Comparison of ENCODE assay signal across 25 cellular contexts in the genomic region with DNA sequence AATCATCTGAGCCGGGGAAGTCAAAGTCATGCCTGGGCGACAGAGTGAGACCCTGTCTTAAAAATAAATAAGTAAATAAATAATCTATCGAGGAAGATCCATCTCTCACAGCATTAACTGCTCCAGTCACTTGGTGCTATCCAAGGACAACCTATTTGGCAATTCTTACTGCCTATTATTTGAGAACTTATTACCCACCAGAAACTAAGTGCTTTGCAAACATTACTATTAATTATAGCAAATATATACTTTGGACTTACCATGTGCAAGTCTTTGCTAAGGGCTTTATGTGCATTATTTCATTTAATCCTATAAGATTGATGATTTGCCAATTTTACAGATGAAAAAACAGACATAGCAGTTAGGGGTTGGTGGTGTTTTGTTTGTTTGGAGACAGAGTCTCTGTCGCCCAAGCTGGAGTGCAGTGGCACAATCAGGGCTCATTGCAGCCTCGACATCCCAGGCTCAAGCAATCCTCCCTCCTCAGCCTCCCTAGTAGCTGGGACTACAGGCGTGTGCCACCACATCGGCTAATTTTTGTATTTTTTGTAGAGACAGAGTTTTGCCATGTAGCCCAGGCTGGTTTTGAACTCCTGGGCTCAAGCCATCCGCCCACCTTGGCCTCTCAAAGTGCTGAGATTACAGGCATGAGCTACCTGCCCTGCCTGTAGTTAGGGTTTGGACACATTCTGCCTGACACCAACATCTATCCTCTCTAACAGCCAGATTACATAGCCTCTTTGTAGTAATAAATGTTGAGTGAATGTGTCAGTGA. TPM values are rescaled to one million over a fixed set of nuclear protein-coding genes. Genes with fewer than 3 reads are reported as not detected.
A peak's percentile ranks its signal among the peaks of the same experiment; 100 is the strongest.
DNase-seq lines count a peak whose midpoint lies in the region; ATAC-seq, FAIRE-seq and TF ChIP-seq lines count a peak whose summit lies in the region.
"Had no signal": no experiment of that assay in that cellular context is flagged by ENCODE, and none has a peak within 500 bp of the region (broad histone marks: within the 10 kb centered on the region; RNA-seq: fewer than 3 reads in every experiment).

No MANE protein-coding gene starts in this region.

- TF ChIP-seq POLR2A in HepG2 (IDR thresholded peaks at IDR 0.05; ENCODE audit: insufficient read depth in 1 of 2, low read depth in 2 of 2, low read length in 2 of 2), result no peak
- no peak for TF ChIP-seq POLR2A in prostate gland (IDR thresholded peaks at IDR 0.05)

- POLR2A ChIA-PET in HepG2 (lab: Yijun Ruan, JAX), result interaction anchor here (0.9 to 8.0 kb wide), 43 partner anchors 9 to 475 kb away, joined by 3 to 438 read pairs (median 6); a partner anchor contains a TSS

- H3K27ac Mint-ChIP-seq in CD4-positive, CD25-positive, alpha-beta regulatory T cell, result no peak overlapping the region
- H3K27ac Mint-ChIP-seq: endodermal cell had no signal

- H3K27me3 Mint-ChIP-seq in CD4-positive, CD25-positive, alpha-beta regulatory T cell, result peaks cover 8% of the 10 kb centered on the region
- H3K27me3 Mint-ChIP-seq: central memory CD8-positive, alpha-beta T cell had no signal

- no peak for TF ChIP-seq CTCF in HepG2 (CRISPR knock-in tag; IDR thresholded peaks at IDR 0.05)
- no peak for TF ChIP-seq CTCF in prostate gland (IDR thresholded peaks at IDR 0.05)

- H3K4me3 Mint-ChIP-seq in CD4-positive, CD25-positive, alpha-beta regulatory T cell, result peak overlapping the region in 3 of 4 donors; percentile 56 to 99 (median 59)
- H3K4me3 Mint-ChIP-seq: central memory CD8-positive, alpha-beta T cell; endodermal cell; T-helper 2 cell treated with Interferon-gamma antibody and Interleukin-4, amounts not matched to agents 5 μg/mL and 100 μg/mL, for 36 hours had no signal

- in situ Hi-C loops in HepG2 (cut with HindIII; ENCODE audit: extremely low pct_ligation_motif_present, low pct_unique_long_range_greater_than_20kb), result no loop called here

- no peak for FAIRE-seq in HepG2 (lab: Jason Lieb, UNC)
- FAIRE-seq: GM12891, kidney had no signal

- CTCF ChIA-PET in HepG2 (lab: Yijun Ruan, JAX; ENCODE audit: low intra/inter-chr PET ratio, low total read pairs), result no interaction called here

- intact Hi-C loops in HepG2 (cut with micrococcal nuclease; ENCODE audit: unreplicated experiment), result loop anchor here (10.0 kb wide), 1 partner anchor 110 kb away; a partner anchor contains a TSS
- intact Hi-C loops in prostate gland (cut with DNase I), result no loop called here

- no peak overlapping the region for H3K4me3 ChIP-seq in CD4-positive, CD25-positive, alpha-beta regulatory T cell (ENCODE audit: low read depth, low read length)
- no peak overlapping the region for H3K4me3 ChIP-seq in HUES48 (ENCODE audit: low read depth, low read length)
- H3K4me3 ChIP-seq in HepG2 (replicated peaks in 1 of 3; ENCODE audit: insufficient read depth in 1 of 3, low read depth in 2 of 3, low read length in 3 of 3), result peak overlapping the region; percentile 41 to 78 (median 44)
- no peak overlapping the region for H3K4me3 ChIP-seq in prostate gland
- H3K4me3 ChIP-seq: transverse colon had no signal

- DNase-seq in CD4-positive, CD25-positive, alpha-beta regulatory T cell, result no peak
- DNase-seq in HepG2 (ENCODE audit: low spot score) (peak; percentile 60), NCI-H526 (lab: John Stamatoyannopoulos, UW) (no peak), prostate gland (ENCODE audit: low spot score) (no peak)
- DNase-seq: activated effector memory CD4-positive, alpha-beta T cell treated with anti-CD3 and anti-CD28 coated beads, Interleukin-2, amount 50 U/mL, for 16 hours; activated T-cell treated with anti-CD3 and anti-CD28 coated beads for 4 hours; dermis blood vessel endothelial cell; DMS153; endodermal cell; head of caudate nucleus; KBM-7; kidney; left ventricle myocardium superior; NCI-H1092 treated with DMSO at 0.1 percent for 48 hours; NCI-H187; NCI-H510A; occipital lobe; stimulated activated CD4-positive, alpha-beta T cell treated with anti-CD3 and anti-CD28 coated beads, Interleukin-4, amount 100 ng/mL, for 24 hours; transverse colon had no signal

- H3K79me2 ChIP-seq in HepG2 (ENCODE audit: insufficient read depth, low read length), result peaks cover 66% of the 10 kb centered on the region

- peaks cover 17% of the 10 kb centered on the region for H3K36me3 ChIP-seq in CD4-positive, CD25-positive, alpha-beta regulatory T cell (ENCODE audit: control insufficient read depth, insufficient read depth, low read length)
- H3K36me3 ChIP-seq in HUES48 (ENCODE audit: control insufficient read depth, insufficient read depth, low read length) (peaks cover 15% of the 10 kb centered on the region), HepG2 (replicated peaks in 1 of 2; ENCODE audit: control insufficient read depth in 1 of 2, insufficient read depth in 2 of 2, low read length in 2 of 2) (peaks cover 6 to 24% of the 10 kb centered on the region in 2 experiments), prostate gland (no peaks in the 10 kb centered on the region)

- WGBS in HepG2 (ENCODE audit: low lambda C conversion rate), result 16% methylated on average over 8 of the region's 8 CpGs
- 84% methylated on average over 8 of the region's 8 CpGs for WGBS in prostate gland

- peak overlapping the region; percentile 100 for H3K4me2 ChIP-seq in HepG2 (ENCODE audit: low read depth, low read length)

- H3K9ac ChIP-seq in HUES48 (ENCODE audit: low read depth, low read length), result no peak overlapping the region
- peak overlapping the region; percentile 69 for H3K9ac ChIP-seq in HepG2 (ENCODE audit: insufficient read depth, low read depth, low read length)

- H3K27ac ChIP-seq in CD4-positive, CD25-positive, alpha-beta regulatory T cell (ENCODE audit: insufficient read depth, low read length, poor library complexity, severe bottlenecking), result no peak overlapping the region
- H3K27ac ChIP-seq in HUES48 (ENCODE audit: low read depth, low read length), result peak overlapping the region; percentile 11
- H3K27ac ChIP-seq in HepG2 (ENCODE audit: extremely low read length, insufficient read depth, low read length), result peak overlapping the region; percentile 96
- H3K27ac ChIP-seq in prostate gland, result no peak overlapping the region

- H4K20me1 ChIP-seq in HepG2 (ENCODE audit: insufficient read depth, low read length), result peaks cover 17% of the 10 kb centered on the region; the same call in 1 of the 2 replicates

- no peaks in the 10 kb centered on the region for H3K27me3 ChIP-seq in CD4-positive, CD25-positive, alpha-beta regulatory T cell (ENCODE audit: control insufficient read depth, insufficient read depth, low read length)
- no peaks in the 10 kb centered on the region for H3K27me3 ChIP-seq in HUES48 (ENCODE audit: control insufficient read depth, insufficient read depth, low read length)
- no peaks in the 10 kb centered on the region; a peak in 2 of 5 replicates for H3K27me3 ChIP-seq in HepG2 (ENCODE audit: control insufficient read depth in 1 of 2, insufficient read depth in 2 of 2, low read length in 2 of 2)
- H3K27me3 ChIP-seq in prostate gland (replicated peaks; ENCODE audit: insufficient read depth), result no peaks in the 10 kb centered on the region
- H3K27me3 ChIP-seq: transverse colon had no signal

- peaks cover 0 to 7% (median 0%) of the 10 kb centered on the region in 7 donors for H3K9me3 Mint-ChIP-seq in CD4-positive, CD25-positive, alpha-beta regulatory T cell
- H3K9me3 Mint-ChIP-seq: central memory CD8-positive, alpha-beta T cell; endodermal cell; T-helper 2 cell treated with Interferon-gamma antibody and Interleukin-4, amounts not matched to agents 5 μg/mL and 100 μg/mL, for 36 hours had no signal

- no peak overlapping the region for H2AFZ ChIP-seq in HepG2 (ENCODE audit: low read length)

- ATAC-seq in CD4-positive, CD25-positive, alpha-beta regulatory T cell (ENCODE audit: low read depth in 2 of 2), result no peak
- ATAC-seq in HepG2, result no peak
- ATAC-seq in GM21576 (IDR thresholded peaks at IDR 0.05; ENCODE audit: unreplicated experiment), result no peak
- ATAC-seq: esophagus mucosa, left ventricle myocardium superior had no signal

- 0 out of 4 replicates have a peak, but pooled peaks of 1 of the 2 experiments have one; percentile 30 for TF ChIP-seq EP300 in HepG2 (IDR thresholded peaks at IDR 0.05; ENCODE audit: low read depth in 2 of 2, low read length in 2 of 2)
- no peak for TF ChIP-seq EP300 in HepG2 (CRISPR knock-in tag; IDR thresholded peaks at IDR 0.05; ENCODE audit: borderline replicate concordance)

- BruUV-seq in HepG2 (replicated peaks; lab: Mats Ljungman, UMichigan), result no TSS peak

- H3K4me1 Mint-ChIP-seq in CD4-positive, CD25-positive, alpha-beta regulatory T cell, result peaks cover 4 to 78% (median 45%) of the 10 kb centered on the region in 4 donors

- peaks cover 50% of the 10 kb centered on the region for H3K4me1 ChIP-seq in CD4-positive, CD25-positive, alpha-beta regulatory T cell (ENCODE audit: control insufficient read depth, insufficient read depth, low read length, poor library complexity, severe bottlenecking)
- H3K4me1 ChIP-seq in HUES48 (ENCODE audit: control insufficient read depth, insufficient read depth, low read length) (peaks cover 5% of the 10 kb centered on the region; the same call in 1 of the 2 replicates), HepG2 (ENCODE audit: insufficient read depth, low read length) (peaks cover 81% of the 10 kb centered on the region), prostate gland (replicated peaks) (peaks cover 21% of the 10 kb centered on the region)

- H3K9me3 ChIP-seq in CD4-positive, CD25-positive, alpha-beta regulatory T cell (ENCODE audit: control insufficient read depth in 2 of 2, low read length in 2 of 2), result no peaks in the 10 kb centered on the region
- H3K9me3 ChIP-seq in HUES48 (ENCODE audit: control insufficient read depth, insufficient read depth, low read length) (no peaks in the 10 kb centered on the region), HepG2 (ENCODE audit: low read length) (no peaks in the 10 kb centered on the region), prostate gland (no peaks in the 10 kb centered on the region)
- H3K9me3 ChIP-seq: transverse colon had no signal

- TF ChIP-seq RAD21 in HepG2 (CRISPR knock-in tag; IDR thresholded peaks at IDR 0.05), result no peak

- peaks cover 15% of the 10 kb centered on the region for H3K36me3 Mint-ChIP-seq in CD4-positive, CD25-positive, alpha-beta regulatory T cell

RNA-seq across cellular contexts. Expression of a gene that starts 0.9 kb away (rescaled TPM):
- total RNA-seq in CD4-positive, CD25-positive, alpha-beta regulatory T cell, result 1.7 TPM
- polyA plus RNA-seq in CD4-positive, CD25-positive, alpha-beta regulatory T cell, result 1 to 10 TPM; 2.5 to 4.1 (median 2.8) TPM
- total RNA-seq in HepG2 (2016; rRNA removed; fragmentation: Illumina TruSeq; extraction: Trizol), result 52.9 and 98.2 TPM in 2 replicates
- 43.4 and 48.4 TPM in 2 replicates for total RNA-seq in HepG2 (2016; cell fraction: cytosol; rRNA removed; fragmentation: Illumina TruSeq; extraction: Trizol; ENCODE audit: low read depth)
- 49.1 and 105 TPM in 2 replicates for total RNA-seq in HepG2 (2016; cell fraction: insoluble cytoplasmic fraction; rRNA removed; fragmentation: Illumina TruSeq; extraction: Trizol)
- total RNA-seq in HepG2 (2016; cell fraction: membrane; rRNA removed; fragmentation: Illumina TruSeq; extraction: Trizol), result 24.9 and 27.7 TPM in 2 replicates
- 80.5 and 97.5 TPM in 2 replicates for total RNA-seq in HepG2 (2016; cell fraction: nucleus; rRNA removed; fragmentation: Illumina TruSeq; extraction: Trizol)
- 1,140 and 1,216 TPM in 2 replicates for polyA plus RNA-seq in HepG2 (2011; rRNA removed)
- 931 and 1,024 TPM in 2 replicates for polyA plus RNA-seq in HepG2 (2011; cell fraction: cytosol; rRNA removed)
- polyA plus RNA-seq in HepG2 (2011; cell fraction: nucleus; rRNA removed), result 672 and 801 TPM in 2 replicates
- polyA plus RNA-seq in HepG2 (2012), result 414 and 633 TPM in 2 replicates
- polyA plus RNA-seq in HepG2 (2016; cell fraction: cytosol; fragmentation: Illumina TruSeq; extraction: Trizol; ENCODE audit: low read depth), result 40.2 and 51.8 TPM in 2 replicates
- 55.3 and 56.0 TPM in 2 replicates for polyA plus RNA-seq in HepG2 (2016; cell fraction: insoluble cytoplasmic fraction; fragmentation: Illumina TruSeq; extraction: Trizol; ENCODE audit: low read depth)
- polyA plus RNA-seq in HepG2 (2016; cell fraction: membrane; fragmentation: Illumina TruSeq; extraction: Trizol; ENCODE audit: low read depth), result 20.7 and 25.6 TPM in 2 replicates
- 129 and 139 TPM in 2 replicates for polyA plus RNA-seq in HepG2 (2016; cell fraction: nucleus; fragmentation: Illumina TruSeq; extraction: Trizol; ENCODE audit: insufficient read depth, low read depth)
- 3.4 and 446 TPM in 2 replicates for polyA minus RNA-seq in HepG2 (2011; rRNA and poly(A)+ RNA removed; ENCODE audit: low replicate concordance)
- polyA minus RNA-seq in HepG2 (2011; cell fraction: cytosol; rRNA and poly(A)+ RNA removed), result 154 and 168 TPM in 2 replicates
- 110 and 177 TPM in 2 replicates for polyA minus RNA-seq in HepG2 (2011; cell fraction: nucleus; rRNA and poly(A)+ RNA removed)
- 1 to 10 TPM; 1.6 to 6.8 TPM for total RNA-seq in prostate gland
- total RNA-seq: occipital lobe had no signal

RNA-seq across cellular contexts. Expression of a gene that starts 2.3 kb away (rescaled TPM):
- 213 TPM for total RNA-seq in CD4-positive, CD25-positive, alpha-beta regulatory T cell
- polyA plus RNA-seq in CD4-positive, CD25-positive, alpha-beta regulatory T cell, result 10 to 100 TPM; 13.5 to 19.7 (median 18.0) TPM
- total RNA-seq in HepG2 (2016; rRNA removed; fragmentation: Illumina TruSeq; extraction: Trizol) (169 and 190 TPM in 2 replicates), prostate gland (100 to 1,000 TPM; 261 to 537 TPM)
- 84.0 and 88.6 TPM in 2 replicates for total RNA-seq in HepG2 (2016; cell fraction: cytosol; rRNA removed; fragmentation: Illumina TruSeq; extraction: Trizol; ENCODE audit: low read depth)
- total RNA-seq in HepG2 (2016; cell fraction: insoluble cytoplasmic fraction; rRNA removed; fragmentation: Illumina TruSeq; extraction: Trizol), result 156 and 178 TPM in 2 replicates
- total RNA-seq in HepG2 (2016; cell fraction: membrane; rRNA removed; fragmentation: Illumina TruSeq; extraction: Trizol), result 178 and 181 TPM in 2 replicates
- total RNA-seq in HepG2 (2016; cell fraction: nucleus; rRNA removed; fragmentation: Illumina TruSeq; extraction: Trizol), result 152 and 174 TPM in 2 replicates
- polyA plus RNA-seq in HepG2 (2011; rRNA removed), result 157 and 184 TPM in 2 replicates
- 112 and 150 TPM in 2 replicates for polyA plus RNA-seq in HepG2 (2011; cell fraction: cytosol; rRNA removed)
- polyA plus RNA-seq in HepG2 (2011; cell fraction: nucleus; rRNA removed), result 529 and 638 TPM in 2 replicates
- polyA plus RNA-seq in HepG2 (2012), result 358 and 398 TPM in 2 replicates
- polyA plus RNA-seq in HepG2 (2016; cell fraction: cytosol; fragmentation: Illumina TruSeq; extraction: Trizol; ENCODE audit: low read depth), result 78.8 and 95.7 TPM in 2 replicates
- polyA plus RNA-seq in HepG2 (2016; cell fraction: insoluble cytoplasmic fraction; fragmentation: Illumina TruSeq; extraction: Trizol; ENCODE audit: low read depth), result 186 and 257 TPM in 2 replicates
- polyA plus RNA-seq in HepG2 (2016; cell fraction: membrane; fragmentation: Illumina TruSeq; extraction: Trizol; ENCODE audit: low read depth), result 151 and 180 TPM in 2 replicates
- 346 and 353 TPM in 2 replicates for polyA plus RNA-seq in HepG2 (2016; cell fraction: nucleus; fragmentation: Illumina TruSeq; extraction: Trizol; ENCODE audit: insufficient read depth, low read depth)
- 102 and 309 TPM in 2 replicates for polyA minus RNA-seq in HepG2 (2011; rRNA and poly(A)+ RNA removed; ENCODE audit: low replicate concordance)
- polyA minus RNA-seq in HepG2 (2011; cell fraction: cytosol; rRNA and poly(A)+ RNA removed), result 190 and 207 TPM in 2 replicates
- polyA minus RNA-seq in HepG2 (2011; cell fraction: nucleus; rRNA and poly(A)+ RNA removed), result 142 and 160 TPM in 2 replicates

RNA-seq across cellular contexts. Expression of a gene that starts 5.8 kb away (rescaled TPM):
- 18.8 TPM for total RNA-seq in CD4-positive, CD25-positive, alpha-beta regulatory T cell
- 10 to 100 TPM; 24.2 to 30.5 (median 27.1) TPM for polyA plus RNA-seq in CD4-positive, CD25-positive, alpha-beta regulatory T cell
- total RNA-seq in HepG2 (2016; rRNA removed; fragmentation: Illumina TruSeq; extraction: Trizol) (15.5 and 18.1 TPM in 2 replicates), prostate gland (10 to 100 TPM; 25.5 to 30.1 TPM)
- 4.0 and 4.6 TPM in 2 replicates for total RNA-seq in HepG2 (2016; cell fraction: cytosol; rRNA removed; fragmentation: Illumina TruSeq; extraction: Trizol; ENCODE audit: low read depth)
- total RNA-seq in HepG2 (2016; cell fraction: insoluble cytoplasmic fraction; rRNA removed; fragmentation: Illumina TruSeq; extraction: Trizol), result 16.8 and 18.5 TPM in 2 replicates
- 10.4 and 12.5 TPM in 2 replicates for total RNA-seq in HepG2 (2016; cell fraction: membrane; rRNA removed; fragmentation: Illumina TruSeq; extraction: Trizol)
- 11.7 and 13.0 TPM in 2 replicates for total RNA-seq in HepG2 (2016; cell fraction: nucleus; rRNA removed; fragmentation: Illumina TruSeq; extraction: Trizol)
- 1.7 and 2.1 TPM in 2 replicates for polyA plus RNA-seq in HepG2 (2011; rRNA removed)
- 1.5 TPM in 2 replicates for polyA plus RNA-seq in HepG2 (2011; cell fraction: cytosol; rRNA removed)
- polyA plus RNA-seq in HepG2 (2011; cell fraction: nucleus; rRNA removed), result 3.0 and 3.3 TPM in 2 replicates
- 3.3 and 4.4 TPM in 2 replicates for polyA plus RNA-seq in HepG2 (2012)
- polyA plus RNA-seq in HepG2 (2016; cell fraction: cytosol; fragmentation: Illumina TruSeq; extraction: Trizol; ENCODE audit: low read depth), result 1.9 and 2.9 TPM in 2 replicates
- 12.2 and 12.5 TPM in 2 replicates for polyA plus RNA-seq in HepG2 (2016; cell fraction: insoluble cytoplasmic fraction; fragmentation: Illumina TruSeq; extraction: Trizol; ENCODE audit: low read depth)
- 5.2 and 6.9 TPM in 2 replicates for polyA plus RNA-seq in HepG2 (2016; cell fraction: membrane; fragmentation: Illumina TruSeq; extraction: Trizol; ENCODE audit: low read depth)
- polyA plus RNA-seq in HepG2 (2016; cell fraction: nucleus; fragmentation: Illumina TruSeq; extraction: Trizol; ENCODE audit: insufficient read depth, low read depth), result 11.9 and 12.9 TPM in 2 replicates
- polyA minus RNA-seq in HepG2 (2011; rRNA and poly(A)+ RNA removed; ENCODE audit: low replicate concordance), result 3.9 and 10.7 TPM in 2 replicates
- 1.2 and 1.3 TPM in 2 replicates for polyA minus RNA-seq in HepG2 (2011; cell fraction: cytosol; rRNA and poly(A)+ RNA removed)
- 5.3 and 6.1 TPM in 2 replicates for polyA minus RNA-seq in HepG2 (2011; cell fraction: nucleus; rRNA and poly(A)+ RNA removed)

RNA-seq across cellular contexts. Expression of a gene that starts 10.0 kb away (rescaled TPM):
- 9.8 TPM for total RNA-seq in CD4-positive, CD25-positive, alpha-beta regulatory T cell
- polyA plus RNA-seq in CD4-positive, CD25-positive, alpha-beta regulatory T cell, result 10 to 100 TPM; 21.6 to 27.3 (median 25.2) TPM
- total RNA-seq in HepG2 (2016; rRNA removed; fragmentation: Illumina TruSeq; extraction: Trizol) (22.8 and 25.3 TPM in 2 replicates), prostate gland (10 to 100 TPM; 19.7 to 28.1 TPM)
- total RNA-seq in HepG2 (2016; cell fraction: cytosol; rRNA removed; fragmentation: Illumina TruSeq; extraction: Trizol; ENCODE audit: low read depth), result 7.9 and 10.4 TPM in 2 replicates
- total RNA-seq in HepG2 (2016; cell fraction: insoluble cytoplasmic fraction; rRNA removed; fragmentation: Illumina TruSeq; extraction: Trizol), result 25.6 and 26.7 TPM in 2 replicates
- 18.6 and 20.8 TPM in 2 replicates for total RNA-seq in HepG2 (2016; cell fraction: membrane; rRNA removed; fragmentation: Illumina TruSeq; extraction: Trizol)
- 18.0 and 18.5 TPM in 2 replicates for total RNA-seq in HepG2 (2016; cell fraction: nucleus; rRNA removed; fragmentation: Illumina TruSeq; extraction: Trizol)
- 14.8 and 15.4 TPM in 2 replicates for polyA plus RNA-seq in HepG2 (2011; rRNA removed)
- 18.7 and 20.1 TPM in 2 replicates for polyA plus RNA-seq in HepG2 (2011; cell fraction: cytosol; rRNA removed)
- 17.4 and 17.7 TPM in 2 replicates for polyA plus RNA-seq in HepG2 (2011; cell fraction: nucleus; rRNA removed)
- 15.6 and 16.2 TPM in 2 replicates for polyA plus RNA-seq in HepG2 (2012)
- 7.6 and 8.6 TPM in 2 replicates for polyA plus RNA-seq in HepG2 (2016; cell fraction: cytosol; fragmentation: Illumina TruSeq; extraction: Trizol; ENCODE audit: low read depth)
- 28.7 and 31.2 TPM in 2 replicates for polyA plus RNA-seq in HepG2 (2016; cell fraction: insoluble cytoplasmic fraction; fragmentation: Illumina TruSeq; extraction: Trizol; ENCODE audit: low read depth)
- 13.3 and 14.4 TPM in 2 replicates for polyA plus RNA-seq in HepG2 (2016; cell fraction: membrane; fragmentation: Illumina TruSeq; extraction: Trizol; ENCODE audit: low read depth)
- 26.3 and 27.8 TPM in 2 replicates for polyA plus RNA-seq in HepG2 (2016; cell fraction: nucleus; fragmentation: Illumina TruSeq; extraction: Trizol; ENCODE audit: insufficient read depth, low read depth)
- polyA minus RNA-seq in HepG2 (2011; rRNA and poly(A)+ RNA removed; ENCODE audit: low replicate concordance), result 12.3 and 17.1 TPM in 2 replicates
- polyA minus RNA-seq in HepG2 (2011; cell fraction: cytosol; rRNA and poly(A)+ RNA removed), result 5.2 and 7.5 TPM in 2 replicates
- polyA minus RNA-seq in HepG2 (2011; cell fraction: nucleus; rRNA and poly(A)+ RNA removed), result 19.2 and 19.6 TPM in 2 replicates

RNA-seq across cellular contexts. Expression of a gene that starts 11.1 kb away (rescaled TPM):
- 141 TPM for total RNA-seq in CD4-positive, CD25-positive, alpha-beta regulatory T cell
- 100 to 1,000 TPM; 235 to 285 (median 261) TPM for polyA plus RNA-seq in CD4-positive, CD25-positive, alpha-beta regulatory T cell
- total RNA-seq in HepG2 (2016; rRNA removed; fragmentation: Illumina TruSeq; extraction: Trizol), result 296 and 316 TPM in 2 replicates
- total RNA-seq in HepG2 (2016; cell fraction: cytosol; rRNA removed; fragmentation: Illumina TruSeq; extraction: Trizol; ENCODE audit: low read depth), result 132 and 145 TPM in 2 replicates
- 301 and 303 TPM in 2 replicates for total RNA-seq in HepG2 (2016; cell fraction: insoluble cytoplasmic fraction; rRNA removed; fragmentation: Illumina TruSeq; extraction: Trizol)
- total RNA-seq in HepG2 (2016; cell fraction: membrane; rRNA removed; fragmentation: Illumina TruSeq; extraction: Trizol), result 151 and 176 TPM in 2 replicates
- 129 and 139 TPM in 2 replicates for total RNA-seq in HepG2 (2016; cell fraction: nucleus; rRNA removed; fragmentation: Illumina TruSeq; extraction: Trizol)
- 111 and 116 TPM in 2 replicates for polyA plus RNA-seq in HepG2 (2011; rRNA removed)
- 142 and 147 TPM in 2 replicates for polyA plus RNA-seq in HepG2 (2011; cell fraction: cytosol; rRNA removed)
- polyA plus RNA-seq in HepG2 (2011; cell fraction: nucleus; rRNA removed), result 240 and 247 TPM in 2 replicates
- polyA plus RNA-seq in HepG2 (2012), result 320 and 331 TPM in 2 replicates
- polyA plus RNA-seq in HepG2 (2016; cell fraction: cytosol; fragmentation: Illumina TruSeq; extraction: Trizol; ENCODE audit: low read depth), result 180 and 199 TPM in 2 replicates
- 438 and 490 TPM in 2 replicates for polyA plus RNA-seq in HepG2 (2016; cell fraction: insoluble cytoplasmic fraction; fragmentation: Illumina TruSeq; extraction: Trizol; ENCODE audit: low read depth)
- polyA plus RNA-seq in HepG2 (2016; cell fraction: membrane; fragmentation: Illumina TruSeq; extraction: Trizol; ENCODE audit: low read depth), result 209 and 226 TPM in 2 replicates
- 322 and 332 TPM in 2 replicates for polyA plus RNA-seq in HepG2 (2016; cell fraction: nucleus; fragmentation: Illumina TruSeq; extraction: Trizol; ENCODE audit: insufficient read depth, low read depth)
- polyA minus RNA-seq in HepG2 (2011; rRNA and poly(A)+ RNA removed; ENCODE audit: low replicate concordance), result 147 and 199 TPM in 2 replicates
- 85.2 and 86.7 TPM in 2 replicates for polyA minus RNA-seq in HepG2 (2011; cell fraction: cytosol; rRNA and poly(A)+ RNA removed)
- 61.5 and 67.4 TPM in 2 replicates for polyA minus RNA-seq in HepG2 (2011; cell fraction: nucleus; rRNA and poly(A)+ RNA removed)
- total RNA-seq in prostate gland, result 100 to 1,000 TPM; 214 to 285 TPM

Comparison
In these comparisons a context has a peak if more than half of its experiments do, and no peak if none do; other contexts are left out.
1. H3K27ac ChIP-seq: peak in HUES48 (single experiment) and HepG2 (single experiment); none in CD4-positive, CD25-positive, alpha-beta regulatory T cell (single experiment) and prostate gland (0 of 2).
2. H3K4me3 ChIP-seq: peak in HepG2 (3 of 3); none in CD4-positive, CD25-positive, alpha-beta regulatory T cell (single experiment), HUES48 (single experiment) and prostate gland (0 of 2).